Comparison of ENCODE assay signal across 19 cellular contexts in the genomic region with DNA sequence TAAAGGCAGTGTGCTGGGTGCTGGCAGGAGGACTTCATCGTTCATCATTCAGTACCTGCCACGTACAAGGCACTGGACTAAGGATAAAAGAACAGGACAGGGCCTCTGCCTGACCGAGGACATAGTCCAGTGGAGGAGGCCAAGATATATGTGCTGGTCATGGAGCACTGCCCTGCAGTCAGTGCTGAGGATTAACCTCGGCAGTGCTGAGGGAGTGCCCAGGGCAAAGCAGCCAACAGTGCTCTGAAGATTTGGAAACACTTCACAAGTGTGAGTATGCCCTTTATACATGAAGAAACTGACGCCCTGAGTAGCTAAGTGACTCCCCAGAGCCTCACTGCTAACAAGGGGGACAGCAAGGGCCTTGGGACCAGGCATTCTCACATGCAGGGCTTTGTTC.
DNase-seq lines count a peak whose midpoint lies in the region; ATAC-seq and TF ChIP-seq lines count a peak whose summit lies in the region.
"Had no signal": no experiment of that assay in that cellular context is flagged by ENCODE, and none has a peak within 500 bp of the region (broad histone marks: within the 10 kb centered on the region; RNA-seq: fewer than 3 reads in every experiment).

No MANE protein-coding gene starts in this region.

- intact Hi-C loops in Right ventricle myocardium superior (cut with DNase I): no loop called here
- intact Hi-C loops in Right ventricle myocardium inferior (cut with DNase I): no loop called here
- intact Hi-C loops in right cardiac atrium (cut with DNase I): no loop called here

- no peaks in the 10 kb centered on the region for H3K27me3 ChIP-seq in right cardiac atrium (ENCODE audit: control insufficient read depth, insufficient read depth)
- no peaks in the 10 kb centered on the region for H3K27me3 ChIP-seq in right atrium auricular region
- H3K27me3 ChIP-seq: BLaER1 had no signal

- H3K4me1 ChIP-seq in right cardiac atrium (ENCODE audit: control insufficient read depth, insufficient read depth, low read length): no peaks in the 10 kb centered on the region
- no peaks in the 10 kb centered on the region for H3K4me1 ChIP-seq in right atrium auricular region
- H3K4me1 ChIP-seq: BLaER1, Caco-2 had no signal

- DNase-seq in Right ventricle myocardium superior (no peak), Right ventricle myocardium inferior (ENCODE audit: missing footprints) (no peak), right cardiac atrium (no peak), right atrium auricular region (ENCODE audit: low spot score) (no peak), nephron progenitor cell (no peak), SHP77 treated with DMSO at 0.1 percent for 48 hours (lab: John Stamatoyannopoulos, UW) (no peak)
- DNase-seq: Caco-2; CD4-positive, CD25-positive, alpha-beta regulatory T cell; CD8-positive, alpha-beta T cell; DMS153; DND-41; GOT3; HFFc6 had no signal

- peaks cover 22% of the 10 kb centered on the region for H3K4me1 Mint-ChIP-seq in nephron progenitor cell
- H3K4me1 Mint-ChIP-seq: B cell had no signal

- no peak overlapping the region for H3K4me3 ChIP-seq in right cardiac atrium (ENCODE audit: low read length)
- H3K4me3 ChIP-seq in right atrium auricular region: no peak overlapping the region
- H3K4me3 ChIP-seq: BLaER1, HAP-1 had no signal

- no peaks in the 10 kb centered on the region for H3K36me3 ChIP-seq in right atrium auricular region

- no peak overlapping the region for H3K27ac ChIP-seq in right cardiac atrium (ENCODE audit: low read length)
- H3K27ac ChIP-seq in right atrium auricular region: no peak overlapping the region
- H3K27ac ChIP-seq: 22Rv1, BLaER1, C4-2B had no signal

- TF ChIP-seq CTCF in right atrium auricular region (IDR thresholded peaks at IDR 0.05) (no peak), nephron progenitor cell (IDR thresholded peaks at IDR 0.05) (no peak)

- peak; percentile 31 for ATAC-seq in Right ventricle myocardium superior (ENCODE audit: poor library complexity)
- no peak for ATAC-seq in Right ventricle myocardium inferior
- ATAC-seq in right cardiac atrium: peak; percentile 26 to 39
- ATAC-seq in GM19452 (IDR thresholded peaks at IDR 0.05; ENCODE audit: unreplicated experiment): no peak
- ATAC-seq: CD8-positive, alpha-beta T cell had no signal

- peak overlapping the region; percentile 86 for H3K27ac Mint-ChIP-seq in nephron progenitor cell
- H3K27ac Mint-ChIP-seq: B cell; CD4-positive, CD25-positive, alpha-beta regulatory T cell; CD8-positive, alpha-beta T cell; HFFc6 had no signal

- H3K9me3 ChIP-seq in right cardiac atrium (ENCODE audit: control insufficient read depth, low read length) (no peaks in the 10 kb centered on the region), right atrium auricular region (no peaks in the 10 kb centered on the region)
- H3K9me3 ChIP-seq: BLaER1, Caco-2, HAP-1 had no signal

- H3K27me3 Mint-ChIP-seq in nephron progenitor cell (ENCODE audit: low read depth, poor library complexity): peaks cover 11% of the 10 kb centered on the region
- H3K27me3 Mint-ChIP-seq: B cell had no signal

- 53% methylated on average over 5 of the region's 5 CpGs for WGBS in right cardiac atrium

- H3K36me3 Mint-ChIP-seq in nephron progenitor cell (ENCODE audit: low read depth): peaks cover 38% of the 10 kb centered on the region

- H3K9me3 Mint-ChIP-seq in nephron progenitor cell: no peaks in the 10 kb centered on the region
- H3K9me3 Mint-ChIP-seq: HFFc6 had no signal

- H3K4me3 Mint-ChIP-seq in nephron progenitor cell: no peak overlapping the region
- H3K4me3 Mint-ChIP-seq: B cell; CD4-positive, CD25-positive, alpha-beta regulatory T cell; CD8-positive, alpha-beta T cell; HFFc6 had no signal

Comparison
In these comparisons a context has a peak if more than half of its experiments do, and no peak if none do; other contexts are left out.
1. ATAC-seq: peak in Right ventricle myocardium superior (single experiment) and right cardiac atrium (2 of 2); none in Right ventricle myocardium inferior (single experiment) and GM19452 (single experiment).